In the genomic region with DNA sequence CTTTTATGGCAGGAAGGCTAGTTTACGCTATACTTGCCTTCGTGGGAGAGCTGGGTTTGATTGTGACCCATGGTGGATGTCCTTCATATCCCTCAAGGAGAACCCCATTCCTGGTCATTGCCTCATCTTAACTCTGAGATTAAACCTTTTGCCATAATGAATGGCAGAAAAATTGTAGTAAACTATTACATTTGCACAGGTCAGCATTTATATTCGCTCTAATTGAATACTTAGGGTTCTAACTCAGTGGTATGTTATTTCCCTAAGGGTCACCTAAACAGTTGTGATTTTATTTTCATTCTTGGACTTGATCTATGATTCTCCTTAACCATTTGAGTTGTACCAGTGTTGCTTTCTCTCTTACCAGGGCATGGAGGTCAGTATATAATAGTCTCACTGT, we compare ENCODE assay signal across 14 cellular contexts. TPM values are rescaled to one million over a fixed set of nuclear protein-coding genes. Genes with fewer than 3 reads are reported as not detected.
DNase-seq lines count a peak whose midpoint lies in the region; ATAC-seq, FAIRE-seq and TF ChIP-seq lines count a peak whose summit lies in the region.
"Had no signal": no experiment of that assay in that cellular context is flagged by ENCODE, and none has a peak within 500 bp of the region (broad histone marks: within the 10 kb centered on the region; RNA-seq: fewer than 3 reads in every experiment).

No MANE protein-coding gene starts in this region.

- H3K9me3 Mint-ChIP-seq in CD8-positive, alpha-beta memory T cell, result no peaks in the 10 kb centered on the region
- peaks cover 9% of the 10 kb centered on the region for H3K9me3 Mint-ChIP-seq in activated CD8-positive, alpha-beta T cell treated with anti-CD3 and anti-CD28 coated beads for 36 hours

- H3K27ac Mint-ChIP-seq in CD8-positive, alpha-beta memory T cell, result peak overlapping the region; percentile 76 to 99 (median 94)
- H3K27ac Mint-ChIP-seq in activated CD8-positive, alpha-beta T cell treated with anti-CD3 and anti-CD28 coated beads for 36 hours, result peak overlapping the region; percentile 96

- no peak for ATAC-seq in A549
- no peak for ATAC-seq in activated CD8-positive, alpha-beta T cell treated with anti-CD3 and anti-CD28 coated beads for 36 hours
- no peak for ATAC-seq in lower lobe of right lung
- ATAC-seq in GM18873 (IDR thresholded peaks at IDR 0.05; ENCODE audit: low FRiP score, unreplicated experiment), result no peak
- ATAC-seq in HG02571 (IDR thresholded peaks at IDR 0.05; ENCODE audit: unreplicated experiment), result no peak
- ATAC-seq in HG03565 (IDR thresholded peaks at IDR 0.05; ENCODE audit: unreplicated experiment), result no peak

- TF ChIP-seq CTCF in A549 (IDR thresholded peaks at IDR 0.05) (no peak), lower lobe of right lung (IDR thresholded peaks at IDR 0.05) (no peak)
- TF ChIP-seq CTCF in activated CD8-positive, alpha-beta T cell treated with anti-CD3 and anti-CD28 coated beads for 36 hours (IDR thresholded peaks at IDR 0.05), result no peak

- peaks cover 63 to 91% (median 81%) of the 10 kb centered on the region in 3 donors for H3K4me1 Mint-ChIP-seq in CD8-positive, alpha-beta memory T cell
- H3K4me1 Mint-ChIP-seq in activated CD8-positive, alpha-beta T cell treated with anti-CD3 and anti-CD28 coated beads for 36 hours (ENCODE audit: low read depth), result peaks cover 64% of the 10 kb centered on the region

- no peak overlapping the region for H3K27ac ChIP-seq in A549
- H3K27ac ChIP-seq in CD8-positive, alpha-beta memory T cell (ENCODE audit: low read depth, low read length), result no peak overlapping the region
- H3K27ac ChIP-seq in lower lobe of right lung, result peak overlapping the region; percentile 76

- TF ChIP-seq EP300 in A549 (IDR thresholded peaks at IDR 0.05), result no peak

- H3K9me3 ChIP-seq in A549, result no peaks in the 10 kb centered on the region
- no peaks in the 10 kb centered on the region for H3K9me3 ChIP-seq in CD8-positive, alpha-beta memory T cell (ENCODE audit: low read length)
- H3K9me3 ChIP-seq in lower lobe of right lung, result no peaks in the 10 kb centered on the region
- H3K9me3 ChIP-seq: BE2C, tibial nerve had no signal

- H3K4me3 Mint-ChIP-seq in CD8-positive, alpha-beta memory T cell, result peak overlapping the region in 5 of 7 donors; percentile 49 to 83 (median 63)
- H3K4me3 Mint-ChIP-seq in activated CD8-positive, alpha-beta T cell treated with anti-CD3 and anti-CD28 coated beads for 36 hours, result peak overlapping the region; percentile 74

- H3K4me3 ChIP-seq in A549 (no peak overlapping the region), lower lobe of right lung (no peak overlapping the region)
- H3K4me3 ChIP-seq in CD8-positive, alpha-beta memory T cell (ENCODE audit: low read length), result peak overlapping the region; percentile 34
- H3K4me3 ChIP-seq: tibial nerve had no signal

- DNase-seq in A549 (ENCODE audit: low read depth in 1 of 2, low spot score in 1 of 2) (no peak), lower lobe of right lung (no peak), NCI-H2171 (lab: John Stamatoyannopoulos, UW) (no peak)
- DNase-seq in CD8-positive, alpha-beta memory T cell, result no peak
- no peak for DNase-seq in activated CD8-positive, alpha-beta T cell treated with anti-CD3 and anti-CD28 coated beads for 36 hours
- DNase-seq: activated gamma-delta T cell treated with Interleukin-2 at 50 U/mL for 16 hours, BE2C, midbrain, NCI-H1417 treated with DMSO at 0.1 percent for 48 hours, posterior cingulate gyrus had no signal

- CTCF ChIA-PET in A549 (lab: Yijun Ruan, JAX), result interaction anchor here (1.2 kb wide), 1 partner anchor 666 kb away, joined by 3 read pairs; no protein-coding TSS in a partner anchor
- CTCF ChIA-PET in CD8-positive, alpha-beta memory T cell (lab: Charles Lee), result interaction anchor here (2.1 to 3.9 kb wide), 2 partner anchors 13 to 424 kb away, joined by 4 to 22 read pairs; a partner anchor contains a TSS
- CTCF ChIA-PET in activated CD8-positive, alpha-beta T cell treated with anti-CD3 and anti-CD28 coated beads for 36 hours (lab: Charles Lee), result interaction anchor here (2.3 kb wide), 1 partner anchor 11 kb away, joined by 7 read pairs; no protein-coding TSS in a partner anchor

- no peaks in the 10 kb centered on the region for H3K4me1 ChIP-seq in A549
- H3K4me1 ChIP-seq in CD8-positive, alpha-beta memory T cell (ENCODE audit: insufficient read depth, low read length), result peaks cover 72% of the 10 kb centered on the region
- H3K4me1 ChIP-seq in lower lobe of right lung, result peaks cover 21% of the 10 kb centered on the region
- H3K4me1 ChIP-seq: BE2C had no signal

- intact Hi-C loops in activated CD8-positive, alpha-beta T cell treated with anti-CD3 and anti-CD28 coated beads for 36 hours (cut with micrococcal nuclease), result no loop called here
- intact Hi-C loops in lower lobe of right lung (cut with DNase I), result no loop called here

- H3K27me3 Mint-ChIP-seq in CD8-positive, alpha-beta memory T cell, result peaks cover 0 to 2% of the 10 kb centered on the region in 2 donors
- no peaks in the 10 kb centered on the region for H3K27me3 Mint-ChIP-seq in activated CD8-positive, alpha-beta T cell treated with anti-CD3 and anti-CD28 coated beads for 36 hours

- no peaks in the 10 kb centered on the region for H3K36me3 ChIP-seq in CD8-positive, alpha-beta memory T cell (ENCODE audit: insufficient read depth, low read length)
- no peaks in the 10 kb centered on the region for H3K36me3 ChIP-seq in lower lobe of right lung
- H3K36me3 ChIP-seq: BE2C, tibial nerve had no signal

- no peak overlapping the region for H3K4me2 ChIP-seq in A549

- H3K36me3 Mint-ChIP-seq in CD8-positive, alpha-beta memory T cell, result no peaks in the 10 kb centered on the region
- peaks cover 12% of the 10 kb centered on the region for H3K36me3 Mint-ChIP-seq in activated CD8-positive, alpha-beta T cell treated with anti-CD3 and anti-CD28 coated beads for 36 hours (ENCODE audit: low read depth)

- H3K27me3 ChIP-seq in CD8-positive, alpha-beta memory T cell (ENCODE audit: insufficient read depth, low read length, poor library complexity, severe bottlenecking), result no peaks in the 10 kb centered on the region
- no peaks in the 10 kb centered on the region for H3K27me3 ChIP-seq in lower lobe of right lung (ENCODE audit: low read depth)
- H3K27me3 ChIP-seq: BE2C, tibial nerve had no signal

- no peak for FAIRE-seq in A549 (lab: Jason Lieb, UNC)

- no peak for TF ChIP-seq POLR2A in A549 (IDR thresholded peaks at IDR 0.05; ENCODE audit: low read length)

- WGBS in A549 (ENCODE audit: missing lambda C conversion rate), result 94% methylated on average over 3 of the region's 3 CpGs

- no peak for TF ChIP-seq RAD21 in A549 (conservative IDR thresholded peaks at IDR 0.05 in 1 of 2, IDR thresholded peaks at IDR 0.05 in 1 of 2)

- POLR2A ChIA-PET in A549 (lab: Yijun Ruan, JAX), result no interaction called here
- POLR2A ChIA-PET in CD8-positive, alpha-beta memory T cell (lab: Charles Lee), result interaction anchor here (2.7 kb wide), 1 partner anchor 13 kb away, joined by 34 read pairs; a partner anchor contains a TSS
- POLR2A ChIA-PET in activated CD8-positive, alpha-beta T cell treated with anti-CD3 and anti-CD28 coated beads for 36 hours (lab: Charles Lee), result interaction anchor here (1.9 kb wide), 1 partner anchor 12 kb away, joined by 8 read pairs; no protein-coding TSS in a partner anchor

TF ChIP-seq in A549, 52 proteins besides CTCF, POLR2A, EP300 and RAD21:
- TF ChIP-seq, protein P1, sequence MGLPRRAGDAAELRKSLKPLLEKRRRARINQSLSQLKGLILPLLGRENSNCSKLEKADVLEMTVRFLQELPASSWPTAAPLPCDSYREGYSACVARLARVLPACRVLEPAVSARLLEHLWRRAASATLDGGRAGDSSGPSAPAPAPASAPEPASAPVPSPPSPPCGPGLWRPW (IDR thresholded peaks at IDR 0.05), result no peak
- peak; percentile 78 for TF ChIP-seq MAFK (IDR thresholded peaks at IDR 0.05; ENCODE audit: partially characterized antibody)

RNA-seq across cellular contexts. Expression of a gene that starts 13.4 kb away (rescaled TPM):
- polyA plus RNA-seq in A549 (2011; rRNA removed) (14.1 and 18.7 TPM in 2 replicates), A549 (2017; fragmentation: RNase III; extraction: RNeasy Plus Mini Kit Qiagen cat#74134 plus additional on column Dnase treatment) (4.8 to 5.7 TPM (median 5.3 TPM) in 3 replicates)
- 4.7 and 6.1 TPM in 2 replicates for polyA plus RNA-seq in A549 (2012; cell fraction: cytosol; rRNA removed)
- 2.3 and 4.4 TPM in 2 replicates for polyA plus RNA-seq in A549 (2012; cell fraction: nucleus; rRNA removed)
- polyA minus RNA-seq in A549 (2011; rRNA and poly(A)+ RNA removed), result 22.8 and 25.4 TPM in 2 replicates
- total RNA-seq in CD8-positive, alpha-beta memory T cell, result 10 to 100 TPM; 26.0 to 26.4 TPM
- polyA plus RNA-seq in CD8-positive, alpha-beta memory T cell, result 48.3 TPM
- total RNA-seq in activated CD8-positive, alpha-beta T cell treated with anti-CD3 and anti-CD28 coated beads for 36 hours, result 10 to 100 TPM; 46.4 to 50.8 TPM
- total RNA-seq in lower lobe of right lung, result 22.3 TPM
